28 cellular contexts compared by ENCODE assay signal in the genomic region with DNA sequence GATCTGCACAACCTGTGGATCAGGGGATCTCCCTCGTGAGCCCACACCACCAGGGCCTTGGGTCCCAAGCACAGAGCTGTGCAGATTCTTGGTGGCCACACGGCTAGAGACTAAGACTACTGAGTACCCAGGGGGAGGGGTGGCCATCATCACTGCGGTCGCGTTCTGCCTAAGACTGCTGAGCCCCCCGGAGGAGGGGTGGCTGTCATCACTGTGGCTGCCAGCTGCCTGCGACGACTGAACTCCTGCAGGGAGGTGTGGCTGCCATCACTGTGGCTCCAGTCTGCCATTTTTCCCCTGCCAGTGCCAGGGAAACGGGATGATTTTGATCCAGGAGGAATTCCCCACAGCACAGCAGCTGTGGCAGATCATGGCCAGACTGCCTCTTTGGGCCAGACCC.
"Had no signal": no experiment of that assay in that cellular context is flagged by ENCODE, and none has a peak within 500 bp of the region (broad histone marks: within the 10 kb centered on the region; RNA-seq: fewer than 3 reads in every experiment).

No MANE protein-coding gene starts in this region.

- H3K4me2 ChIP-seq: neural progenitor cell had no signal

- ATAC-seq: naive thymus-derived CD4-positive, alpha-beta T cell; natural killer cell; psoas muscle; right cardiac atrium; right lobe of liver; stimulated activated memory B cell treated with anti-CD40 and anti-IgM and Interleukin-4, amounts not matched to agents 10 μg/mL and 1 μg/mL and 100 μg/mL, for 72 hours; stimulated activated naive CD8-positive, alpha-beta T cell treated with anti-CD3 and anti-CD28 coated beads, Interleukin-15, amount 100 ng/mL, for 72 hours; stimulated activated naive CD8-positive, alpha-beta T cell treated with anti-CD3 and anti-CD28 coated beads, Interleukin-15, Interleukin-2, amounts not matched to agents 100 U/mL and 50 U/mL, for 24 hours; upper lobe of right lung had no signal

- H2AFZ ChIP-seq: neural progenitor cell, parathyroid adenoma had no signal

- DNase-seq: naive thymus-derived CD4-positive, alpha-beta T cell; natural killer cell; nucleus accumbens; ovary; psoas muscle; right cardiac atrium; right lobe of liver; sigmoid colon; small intestine; stimulated activated CD4-positive, alpha-beta T cell treated with anti-CD3 and anti-CD28 coated beads, Interleukin-12 subunit alpha, Interleukin-12 subunit beta, amount 100 ng/mL, for 4 hours; stimulated activated CD4-positive, alpha-beta T cell treated with anti-CD3 and anti-CD28 coated beads, Interleukin-1b, Interleukin-23, amount 100 ng/mL, for 48 hours; stimulated activated CD4-positive, alpha-beta T cell treated with anti-CD3 and anti-CD28 coated beads, Interleukin-4, amount 100 ng/mL, for 1 hour; stimulated activated CD4-positive, alpha-beta T cell treated with anti-CD3 and anti-CD28 coated beads, Interleukin-4, amount 100 ng/mL, for 4 hours; stimulated activated CD8-positive, alpha-beta memory T cell treated with anti-CD3 and anti-CD28 coated beads, Interleukin-4, amount 100 ng/mL, for 48 hours; stimulated activated naive CD4-positive, alpha-beta T cell; stimulated activated naive CD8-positive, alpha-beta T cell treated with anti-CD3 and anti-CD28 coated beads, Interleukin-15, amount 100 ng/mL, for 72 hours; stimulated activated naive CD8-positive, alpha-beta T cell treated with anti-CD3 and anti-CD28 coated beads, Interleukin-15, Interleukin-2, amounts not matched to agents 100 U/mL and 50 U/mL, for 24 hours; substantia nigra; testis; tibial artery; transverse colon; upper lobe of right lung; uterus had no signal

- H3K4me3 ChIP-seq: neural progenitor cell, ovary, psoas muscle, right lobe of liver, sigmoid colon, suprapubic skin, testis, tibial artery, transverse colon, upper lobe of right lung, uterus had no signal

- H3K27ac ChIP-seq: neural progenitor cell, neutrophil, ovary, parathyroid adenoma, psoas muscle, right lobe of liver, sigmoid colon, suprapubic skin, testis, tibial artery, transverse colon, upper lobe of right lung, uterus had no signal

- H3K27me3 ChIP-seq: neural progenitor cell, neutrophil, ovary, right lobe of liver, sigmoid colon, suprapubic skin, testis, tibial artery, transverse colon, upper lobe of right lung, uterus had no signal

- H3K9me3 ChIP-seq: neutrophil, ovary, psoas muscle, right lobe of liver, sigmoid colon, suprapubic skin, testis, tibial artery, transverse colon, upper lobe of right lung, uterus had no signal

- H3K9ac ChIP-seq: neural progenitor cell, parathyroid adenoma had no signal

- H3K4me1 ChIP-seq: neural progenitor cell, parathyroid adenoma, psoas muscle, right lobe of liver, sigmoid colon, suprapubic skin, testis, tibial artery, transverse colon, upper lobe of right lung, uterus had no signal

- H3K36me3 ChIP-seq: neural progenitor cell, neutrophil, ovary, right lobe of liver, sigmoid colon, suprapubic skin, tibial artery, transverse colon, upper lobe of right lung, uterus had no signal
